ENCODE assay signal across 8 cellular contexts in the genomic region with DNA sequence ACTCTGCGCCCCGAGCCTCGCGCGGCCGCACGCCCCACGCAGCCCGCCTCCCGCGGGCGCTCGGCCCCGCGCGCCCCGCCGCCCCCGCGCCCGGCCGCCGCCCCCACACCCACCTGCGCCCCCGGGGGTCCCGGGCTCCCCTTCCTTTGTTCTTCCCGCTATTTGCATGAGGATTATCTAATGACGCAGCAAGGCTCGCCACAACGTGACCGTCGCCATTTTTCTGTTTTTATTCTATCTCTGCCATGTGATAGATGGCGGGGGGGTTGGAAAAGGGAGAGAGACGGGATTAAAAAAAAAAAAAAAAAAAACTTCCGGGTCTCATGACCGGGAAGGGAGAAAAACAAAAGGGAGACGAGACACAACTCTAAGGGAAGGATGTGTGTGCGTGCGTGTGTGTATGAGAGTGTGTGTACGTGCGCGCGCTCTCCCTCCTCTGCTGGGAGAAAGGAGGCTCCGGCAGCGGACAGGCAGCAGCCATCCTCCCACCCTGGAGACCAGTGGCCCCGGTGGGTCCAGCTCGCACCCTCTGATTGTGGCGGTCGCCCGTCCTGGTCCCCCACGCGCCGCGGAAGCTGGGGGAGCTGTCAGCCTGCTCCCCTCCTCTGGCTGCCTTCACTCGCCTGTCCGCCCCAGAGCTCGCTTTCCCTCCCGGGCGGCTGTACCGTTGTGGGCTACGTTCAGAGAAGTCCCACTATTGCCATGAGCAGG.
DNase-seq lines count a peak whose midpoint lies in the region; ATAC-seq and TF ChIP-seq lines count a peak whose summit lies in the region.

No MANE protein-coding gene starts in this region.

- under 1% methylated on average over 45 of the region's 61 CpGs for WGBS in smooth muscle cell (ENCODE audit: low lambda C conversion rate)

- peak overlapping the region; percentile 88 for H3K4me2 ChIP-seq in smooth muscle cell

- H3K27ac ChIP-seq in cingulate gyrus (ENCODE audit: low read depth, low read length) (peak overlapping the region; percentile 98), smooth muscle cell (ENCODE audit: low read depth) (no peak overlapping the region)

- ATAC-seq in HG03025 (IDR thresholded peaks at IDR 0.05; ENCODE audit: low FRiP score, unreplicated experiment) (peak; percentile 33), HG02970 (IDR thresholded peaks at IDR 0.05; ENCODE audit: low FRiP score, unreplicated experiment) (no peak)
- ATAC-seq in activated CD4-positive, CD25-positive, alpha-beta regulatory T cell treated with anti-CD3 and anti-CD28 coated beads, Interleukin-2, amount 50 U/mL, for 24 hours, result peak; percentile 21 to 30

- no peaks in the 10 kb centered on the region for H3K4me1 ChIP-seq in smooth muscle cell (ENCODE audit: low read depth)

- H3K27me3 ChIP-seq in smooth muscle cell (ENCODE audit: low read depth), result peaks cover 20% of the 10 kb centered on the region

- H4K20me1 ChIP-seq in smooth muscle cell (ENCODE audit: low read depth), result no peaks in the 10 kb centered on the region

- H3K36me3 ChIP-seq in smooth muscle cell (ENCODE audit: low read depth), result no peaks in the 10 kb centered on the region

- peaks cover 4% of the 10 kb centered on the region for H3F3A ChIP-seq in smooth muscle cell (ENCODE audit: low read depth)

- peak overlapping the region; percentile 63 for H2AFZ ChIP-seq in smooth muscle cell (ENCODE audit: low read depth)

- TF ChIP-seq CTCF in GM12875 (IDR thresholded peaks at IDR 0.05; ENCODE audit: borderline replicate concordance, insufficient read depth, low read depth, low read length) (no peak), smooth muscle cell (IDR thresholded peaks at IDR 0.05; ENCODE audit: borderline replicate concordance, insufficient read depth, poor library complexity, severe bottlenecking) (no peak)

- H3K4me3 ChIP-seq in GM12875 (ENCODE audit: low read depth, low read length) (peak overlapping the region; percentile 52), smooth muscle cell (peak overlapping the region; percentile 72)

- H3K9me3 ChIP-seq in smooth muscle cell (replicated peaks; ENCODE audit: low read depth), result no peaks in the 10 kb centered on the region

- H3K79me2 ChIP-seq in smooth muscle cell (ENCODE audit: low read depth), result no peaks in the 10 kb centered on the region

- DNase-seq in NCI-H2227 treated with DMSO at 0.1 percent for 48 hours (lab: John Stamatoyannopoulos, UW) (peak; percentile 76), islet precursor cell (peak; percentile 78), smooth muscle cell (lab: John Stamatoyannopoulos, UW; ENCODE audit: unreplicated experiment) (peak; percentile 32)

- H3K9ac ChIP-seq in smooth muscle cell (ENCODE audit: low read depth), result peak overlapping the region; percentile 57
